Comparison of ENCODE assay signal across 2 cellular contexts in genomic region chr1:155940531-155940992, GRCh38.
TF ChIP-seq lines count a peak whose summit lies in the region.

No MANE protein-coding gene starts in this region.

TF ChIP-seq in IMR-90, 13 proteins besides CTCF, POLR2A, EP300 and RAD21 (continued from another document):
- TF ChIP-seq, protein P1, sequence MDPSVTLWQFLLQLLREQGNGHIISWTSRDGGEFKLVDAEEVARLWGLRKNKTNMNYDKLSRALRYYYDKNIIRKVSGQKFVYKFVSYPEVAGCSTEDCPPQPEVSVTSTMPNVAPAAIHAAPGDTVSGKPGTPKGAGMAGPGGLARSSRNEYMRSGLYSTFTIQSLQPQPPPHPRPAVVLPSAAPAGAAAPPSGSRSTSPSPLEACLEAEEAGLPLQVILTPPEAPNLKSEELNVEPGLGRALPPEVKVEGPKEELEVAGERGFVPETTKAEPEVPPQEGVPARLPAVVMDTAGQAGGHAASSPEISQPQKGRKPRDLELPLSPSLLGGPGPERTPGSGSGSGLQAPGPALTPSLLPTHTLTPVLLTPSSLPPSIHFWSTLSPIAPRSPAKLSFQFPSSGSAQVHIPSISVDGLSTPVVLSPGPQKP (IDR thresholded peaks at IDR 0.05; ENCODE audit: borderline replicate concordance, low read depth, low read length), result no peak
- no peak for TF ChIP-seq MAZ (IDR thresholded peaks at IDR 0.05; ENCODE audit: borderline replicate concordance, low read depth, low read length)
- TF ChIP-seq RFX5 (IDR thresholded peaks at IDR 0.05; ENCODE audit: low read depth, low read length), result no peak
- TF ChIP-seq CHD1 (IDR thresholded peaks at IDR 0.05; ENCODE audit: low read depth, low read length), result no peak
- no peak for TF ChIP-seq SMC3 (IDR thresholded peaks at IDR 0.05; ENCODE audit: low read depth, low read length)
- TF ChIP-seq BHLHE40 (IDR thresholded peaks at IDR 0.05; ENCODE audit: low read depth, low read length), result no peak
- TF ChIP-seq MAFK (IDR thresholded peaks at IDR 0.05; ENCODE audit: low read depth, low read length), result no peak
- TF ChIP-seq CEBPB (IDR thresholded peaks at IDR 0.05; ENCODE audit: low read depth, low read length), result no peak
- no peak for TF ChIP-seq RCOR1 (IDR thresholded peaks at IDR 0.05; ENCODE audit: insufficient replicate concordance, low read length)
- TF ChIP-seq NFE2L2 (IDR thresholded peaks at IDR 0.05; ENCODE audit: low read depth, low read length), result no peak
- no peak for TF ChIP-seq USF2 (IDR thresholded peaks at IDR 0.05; ENCODE audit: low read depth, low read length)
- TF ChIP-seq MXI1 (IDR thresholded peaks at IDR 0.05; ENCODE audit: borderline replicate concordance, low read depth, low read length), result no peak

TF ChIP-seq in WTC11, 78 proteins besides CTCF, POLR2A, EP300 and RAD21 (continued from another document):
- TF ChIP-seq, protein P2, sequence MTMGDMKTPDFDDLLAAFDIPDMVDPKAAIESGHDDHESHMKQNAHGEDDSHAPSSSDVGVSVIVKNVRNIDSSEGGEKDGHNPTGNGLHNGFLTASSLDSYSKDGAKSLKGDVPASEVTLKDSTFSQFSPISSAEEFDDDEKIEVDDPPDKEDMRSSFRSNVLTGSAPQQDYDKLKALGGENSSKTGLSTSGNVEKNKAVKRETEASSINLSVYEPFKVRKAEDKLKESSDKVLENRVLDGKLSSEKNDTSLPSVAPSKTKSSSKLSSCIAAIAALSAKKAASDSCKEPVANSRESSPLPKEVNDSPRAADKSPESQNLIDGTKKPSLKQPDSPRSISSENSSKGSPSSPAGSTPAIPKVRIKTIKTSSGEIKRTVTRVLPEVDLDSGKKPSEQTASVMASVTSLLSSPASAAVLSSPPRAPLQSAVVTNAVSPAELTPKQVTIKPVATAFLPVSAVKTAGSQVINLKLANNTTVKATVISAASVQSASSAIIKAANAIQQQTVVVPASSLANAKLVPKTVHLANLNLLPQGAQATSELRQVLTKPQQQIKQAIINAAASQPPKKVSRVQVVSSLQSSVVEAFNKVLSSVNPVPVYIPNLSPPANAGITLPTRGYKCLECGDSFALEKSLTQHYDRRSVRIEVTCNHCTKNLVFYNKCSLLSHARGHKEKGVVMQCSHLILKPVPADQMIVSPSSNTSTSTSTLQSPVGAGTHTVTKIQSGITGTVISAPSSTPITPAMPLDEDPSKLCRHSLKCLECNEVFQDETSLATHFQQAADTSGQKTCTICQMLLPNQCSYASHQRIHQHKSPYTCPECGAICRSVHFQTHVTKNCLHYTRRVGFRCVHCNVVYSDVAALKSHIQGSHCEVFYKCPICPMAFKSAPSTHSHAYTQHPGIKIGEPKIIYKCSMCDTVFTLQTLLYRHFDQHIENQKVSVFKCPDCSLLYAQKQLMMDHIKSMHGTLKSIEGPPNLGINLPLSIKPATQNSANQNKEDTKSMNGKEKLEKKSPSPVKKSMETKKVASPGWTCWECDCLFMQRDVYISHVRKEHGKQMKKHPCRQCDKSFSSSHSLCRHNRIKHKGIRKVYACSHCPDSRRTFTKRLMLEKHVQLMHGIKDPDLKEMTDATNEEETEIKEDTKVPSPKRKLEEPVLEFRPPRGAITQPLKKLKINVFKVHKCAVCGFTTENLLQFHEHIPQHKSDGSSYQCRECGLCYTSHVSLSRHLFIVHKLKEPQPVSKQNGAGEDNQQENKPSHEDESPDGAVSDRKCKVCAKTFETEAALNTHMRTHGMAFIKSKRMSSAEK (CRISPR knock-in tag; IDR thresholded peaks at IDR 0.05; ENCODE audit: borderline replicate concordance), result no peak
- TF ChIP-seq RORB (CRISPR knock-in tag; IDR thresholded peaks at IDR 0.05), result no peak
- TF ChIP-seq, protein P3, sequence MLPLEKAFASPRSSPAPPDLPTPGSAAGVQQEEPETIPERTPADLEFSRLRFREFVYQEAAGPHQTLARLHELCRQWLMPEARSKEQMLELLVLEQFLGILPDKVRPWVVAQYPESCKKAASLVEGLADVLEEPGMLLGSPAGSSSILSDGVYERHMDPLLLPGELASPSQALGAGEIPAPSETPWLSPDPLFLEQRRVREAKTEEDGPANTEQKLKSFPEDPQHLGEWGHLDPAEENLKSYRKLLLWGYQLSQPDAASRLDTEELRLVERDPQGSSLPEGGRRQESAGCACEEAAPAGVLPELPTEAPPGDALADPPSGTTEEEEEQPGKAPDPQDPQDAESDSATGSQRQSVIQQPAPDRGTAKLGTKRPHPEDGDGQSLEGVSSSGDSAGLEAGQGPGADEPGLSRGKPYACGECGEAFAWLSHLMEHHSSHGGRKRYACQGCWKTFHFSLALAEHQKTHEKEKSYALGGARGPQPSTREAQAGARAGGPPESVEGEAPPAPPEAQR (CRISPR knock-in tag; IDR thresholded peaks at IDR 0.05), result no peak
- no peak for TF ChIP-seq TCF7 (CRISPR knock-in tag; IDR thresholded peaks at IDR 0.05; ENCODE audit: low read depth)
